Comparison of ENCODE assay signal across 8 cellular contexts in the genomic region with DNA sequence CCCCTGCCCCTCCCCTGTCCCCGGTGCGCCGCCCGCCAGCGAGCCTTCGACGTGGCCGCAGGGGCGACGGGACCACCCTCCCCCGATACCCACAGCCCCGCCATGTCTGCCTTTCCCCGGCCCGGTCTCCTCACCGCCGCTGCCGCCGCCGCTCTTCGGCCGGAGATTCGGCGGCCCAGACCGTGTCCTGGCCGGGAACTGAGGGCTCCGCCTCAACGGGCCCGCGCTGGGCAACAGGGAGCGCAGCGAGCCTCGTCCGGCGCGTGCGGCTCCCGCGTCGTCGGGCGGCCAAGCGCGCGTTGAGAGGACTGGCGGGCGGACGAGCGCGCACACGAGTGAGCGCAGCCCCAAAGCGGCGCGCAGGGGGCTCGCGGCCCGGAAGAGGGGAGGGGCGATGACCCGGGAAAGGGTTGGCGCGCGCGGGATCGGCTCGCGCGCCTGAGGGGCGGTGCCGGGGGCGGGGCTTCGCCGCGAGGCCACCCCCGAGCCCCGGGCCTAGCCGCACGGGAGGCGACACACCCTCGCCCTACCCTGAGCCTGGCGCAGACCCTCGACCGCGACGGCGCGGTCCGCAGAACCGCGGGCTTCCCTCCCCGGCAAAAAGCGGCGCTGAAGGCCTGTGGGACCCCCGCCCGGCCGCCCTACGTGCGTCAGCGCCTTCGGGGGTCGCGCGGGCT. TPM values are rescaled to one million over a fixed set of nuclear protein-coding genes. Genes with fewer than 3 reads are reported as not detected.
DNase-seq lines count a peak whose midpoint lies in the region; ATAC-seq lines count a peak whose summit lies in the region.

Gene BTG3, minus strand, starts transcription at position 337 of the 677 bp plus-strand sequence. CDS start 3,757 bp downstream, outside the sequence.

- peak within 1 kb of the TSS; percentile 53 for H3K27ac ChIP-seq in HUES48 (ENCODE audit: low read depth, low read length)

- peaks cover 6% of the 10 kb centered on the region for H3K27me3 ChIP-seq in HUES48 (ENCODE audit: control insufficient read depth, insufficient read depth, low read length)

- peak within 1 kb of the TSS; percentile 97 for H3K4me3 Mint-ChIP-seq in natural killer cell treated with Interleukin-12 subunit alpha and Interleukin-12 subunit beta and Interleukin-15 and Interleukin-18, amount 100 ng/mL, for 72 hours

- DNase-seq in DMS114 treated with DMSO at 0.1 percent for 48 hours (lab: John Stamatoyannopoulos, UW; ENCODE audit: unreplicated experiment) (peak; percentile 43), RPMI7951 (ENCODE audit: low read depth) (peak; percentile 82), fibroblast of peridontal ligament (ENCODE audit: extremely low read depth) (peak; percentile 67)
- DNase-seq in activated T-helper 1 cell treated with anti-CD3 and anti-CD28 coated beads, Interleukin-2, amount 50 U/mL, for 16 hours (ENCODE audit: low read depth in 1 of 2, low spot score in 1 of 2), result peak; percentile 49 to 74
- peak; percentile 93 for DNase-seq in natural killer cell treated with Interleukin-12 subunit alpha and Interleukin-12 subunit beta and Interleukin-15 and Interleukin-18, amount 100 ng/mL, for 72 hours (ENCODE audit: low spot score)
- peak; percentile 74 for DNase-seq in stimulated activated naive CD4-positive, alpha-beta T cell treated with Interleukin-2 at 50 U/mL for 16 hours (lab: John Stamatoyannopoulos, UW)

- peaks cover 11% of the 10 kb centered on the region for H3K4me1 ChIP-seq in HUES48 (ENCODE audit: control insufficient read depth, insufficient read depth, low read length)

- peak; percentile 72 for ATAC-seq in GM21390 (IDR thresholded peaks at IDR 0.05; ENCODE audit: unreplicated experiment)
- ATAC-seq in natural killer cell treated with Interleukin-12 subunit alpha and Interleukin-12 subunit beta and Interleukin-15 and Interleukin-18, amount 100 ng/mL, for 72 hours, result peak; percentile 94 to 95

- peaks cover 14% of the 10 kb centered on the region for H3K36me3 Mint-ChIP-seq in natural killer cell treated with Interleukin-12 subunit alpha and Interleukin-12 subunit beta and Interleukin-15 and Interleukin-18, amount 100 ng/mL, for 72 hours

- H3K4me1 Mint-ChIP-seq in natural killer cell treated with Interleukin-12 subunit alpha and Interleukin-12 subunit beta and Interleukin-15 and Interleukin-18, amount 100 ng/mL, for 72 hours (ENCODE audit: low read depth in 2 of 2), result peaks cover 16 to 31% of the 10 kb centered on the region in 2 donors

- H3K27ac Mint-ChIP-seq in natural killer cell treated with Interleukin-12 subunit alpha and Interleukin-12 subunit beta and Interleukin-15 and Interleukin-18, amount 100 ng/mL, for 72 hours, result peak within 1 kb of the TSS; percentile 86 to 90

- H3K9me3 ChIP-seq in HUES48 (ENCODE audit: control insufficient read depth, insufficient read depth, low read length), result no peaks in the 10 kb centered on the region

- H3K36me3 ChIP-seq in HUES48 (ENCODE audit: control insufficient read depth, insufficient read depth, low read length), result peaks cover 12% of the 10 kb centered on the region

- no peaks in the 10 kb centered on the region for H3K27me3 Mint-ChIP-seq in natural killer cell treated with Interleukin-12 subunit alpha and Interleukin-12 subunit beta and Interleukin-15 and Interleukin-18, amount 100 ng/mL, for 72 hours

- H3K4me3 ChIP-seq in HUES48 (ENCODE audit: low read depth, low read length), result peak within 1 kb of the TSS; percentile 70

- peak within 1 kb of the TSS; percentile 72 for H3K9ac ChIP-seq in HUES48 (ENCODE audit: low read depth, low read length)

- no peaks in the 10 kb centered on the region for H3K9me3 Mint-ChIP-seq in natural killer cell treated with Interleukin-12 subunit alpha and Interleukin-12 subunit beta and Interleukin-15 and Interleukin-18, amount 100 ng/mL, for 72 hours

RNA-seq across cellular contexts. Expression of gene BTG3, which starts in this region (rescaled TPM):
- total RNA-seq in RPMI7951 (2014; rRNA removed; shearing (Covaris generic)), result 67.3 and 80.5 TPM in 2 replicates
- 10 to 100 TPM; 52.2 to 54.9 TPM for total RNA-seq in natural killer cell treated with Interleukin-12 subunit alpha and Interleukin-12 subunit beta and Interleukin-15 and Interleukin-18, amount 100 ng/mL, for 72 hours

Comparison
In these comparisons a context has a peak if more than half of its experiments do, and no peak if none do; other contexts are left out.
1. Peak in every context shown above with its lines: DNase-seq, ATAC-seq, H3K4me3 ChIP-seq and H3K27ac ChIP-seq.
2. DNase-seq: peak in every context shown above with its lines; median percentile 93 in natural killer cell treated with Interleukin-12 subunit alpha and Interleukin-12 subunit beta and Interleukin-15 and Interleukin-18, amount 100 ng/mL, for 72 hours; 82 in RPMI7951; 74 in stimulated activated naive CD4-positive, alpha-beta T cell treated with Interleukin-2 at 50 U/mL for 16 hours; 67 in fibroblast of peridontal ligament; 62 in activated T-helper 1 cell treated with anti-CD3 and anti-CD28 coated beads, Interleukin-2, amount 50 U/mL, for 16 hours; 43 in DMS114 treated with DMSO at 0.1 percent for 48 hours.